ENCODE assay signal across 21 cellular contexts in genomic region chr15:45138814-45139765, GRCh38. TPM values are rescaled to one million over a fixed set of nuclear protein-coding genes. Genes with fewer than 3 reads are reported as not detected.
"Had no signal": no experiment of that assay in that cellular context is flagged by ENCODE, and none has a peak within 500 bp of the region (broad histone marks: within the 10 kb centered on the region; RNA-seq: fewer than 3 reads in every experiment).

No MANE protein-coding gene starts in this region.

- ATAC-seq: activated CD8-positive, alpha-beta T cell treated with anti-CD3 and anti-CD28 coated beads for 36 hours; activated naive CD4-positive, alpha-beta T cell treated with anti-CD3 and anti-CD28 coated beads, Interleukin-2, amount 50 U/mL, for 72 hours; foreskin keratinocyte; naive thymus-derived CD8-positive, alpha-beta T cell; psoas muscle; right cardiac atrium; T-cell had no signal

- DNase-seq: activated CD4-positive, alpha-beta T cell treated with anti-CD3 and anti-CD28 coated beads, Interleukin-2, amount 10 ng/mL, durations not matched to agents 7 days and 5 days; activated CD4-positive, CD25-positive, alpha-beta regulatory T cell treated with anti-CD3 and anti-CD28 coated beads, Interleukin-2, amount 50 U/mL, for 72 hours; activated CD8-positive, alpha-beta T cell treated with anti-CD3 and anti-CD28 coated beads for 36 hours; brain microvascular endothelial cell; effector memory CD4-positive, alpha-beta T cell; foreskin keratinocyte; psoas muscle; stimulated activated CD4-positive, alpha-beta T cell treated with anti-CD3 and anti-CD28 coated beads, Interleukin-1b, Interleukin-23, amount 100 ng/mL, for 48 hours; T-cell; tibial artery; WERI-Rb-1 had no signal

- H3K36me3 ChIP-seq: ascending aorta, brain microvascular endothelial cell, neural progenitor cell, tibial artery, WERI-Rb-1 had no signal

- H3K4me3 ChIP-seq: ascending aorta, neural progenitor cell, psoas muscle, tibial artery had no signal

- H3K9me3 ChIP-seq: ascending aorta, psoas muscle, tibial artery had no signal

- H3K4me1 ChIP-seq: neural progenitor cell had no signal

- H3K27ac ChIP-seq: ascending aorta, brain microvascular endothelial cell, foreskin keratinocyte, neural progenitor cell, psoas muscle, tibial artery, WERI-Rb-1 had no signal

- H3K27me3 ChIP-seq: foreskin keratinocyte had no signal

RNA-seq across cellular contexts. Expression of gene DUOX1, which starts 9.3 kb away (rescaled TPM):
- total RNA-seq: activated CD4-positive, alpha-beta T cell treated with anti-CD3 and anti-CD28 coated beads, Interleukin-2, amount 10 ng/mL, durations not matched to agents 7 days and 5 days; activated CD8-positive, alpha-beta T cell treated with anti-CD3 and anti-CD28 coated beads for 36 hours; dermis microvascular lymphatic vessel endothelial cell; glomerular endothelial cell; naive thymus-derived CD8-positive, alpha-beta T cell; osteocyte had no signal

RNA-seq across cellular contexts. Expression of gene DUOXA1, which starts 9.4 kb away (rescaled TPM):
- total RNA-seq: activated CD4-positive, alpha-beta T cell treated with anti-CD3 and anti-CD28 coated beads, Interleukin-2, amount 10 ng/mL, durations not matched to agents 7 days and 5 days; activated CD8-positive, alpha-beta T cell treated with anti-CD3 and anti-CD28 coated beads for 36 hours; dermis microvascular lymphatic vessel endothelial cell; glomerular endothelial cell; osteocyte; skeletal muscle tissue had no signal

RNA-seq across cellular contexts. Expression of gene DUOXA2, which starts 25.0 kb away (rescaled TPM):
- total RNA-seq: activated CD4-positive, alpha-beta T cell treated with anti-CD3 and anti-CD28 coated beads, Interleukin-2, amount 10 ng/mL, durations not matched to agents 7 days and 5 days; activated CD8-positive, alpha-beta T cell treated with anti-CD3 and anti-CD28 coated beads for 36 hours; activated naive CD4-positive, alpha-beta T cell treated with anti-CD3 and anti-CD28 coated beads, Interleukin-2, amount 50 U/mL, for 72 hours; dermis microvascular lymphatic vessel endothelial cell; foreskin keratinocyte; glomerular endothelial cell; lower leg skin; naive thymus-derived CD8-positive, alpha-beta T cell; osteocyte; psoas muscle; right cardiac atrium; skeletal muscle tissue; T-cell had no signal

RNA-seq across cellular contexts. Expression of gene DUOX2, which starts 25.1 kb away (rescaled TPM):
- total RNA-seq: dermis microvascular lymphatic vessel endothelial cell; glomerular endothelial cell; naive thymus-derived CD8-positive, alpha-beta T cell; osteocyte had no signal
